ENCODE assay signal across 1 cellular context in the genomic region with DNA sequence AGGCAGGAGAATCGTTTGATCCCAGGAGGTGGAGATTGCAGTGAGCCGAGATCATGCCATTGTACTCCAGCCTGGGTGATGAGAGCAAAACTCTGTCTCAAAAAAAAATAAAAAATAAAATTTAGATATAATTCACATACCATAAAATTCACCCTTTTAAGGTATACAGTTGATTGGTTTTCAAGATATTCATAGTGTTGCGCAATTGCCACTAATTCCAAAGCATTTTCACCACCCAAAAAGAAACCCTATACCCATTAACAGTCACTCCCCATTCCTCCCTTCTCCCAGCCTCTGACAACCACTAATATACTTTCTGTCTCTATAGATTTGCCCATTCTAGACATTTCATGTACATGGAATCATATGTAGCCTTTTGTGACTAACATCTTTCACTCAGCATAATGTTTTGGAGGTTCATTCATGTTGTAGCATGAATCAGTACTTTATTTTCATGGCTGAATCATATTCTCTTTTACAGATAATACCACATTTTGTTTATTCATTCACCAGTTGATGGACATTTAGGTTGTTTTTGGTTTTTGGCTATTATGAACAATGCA.
TF ChIP-seq lines count a peak whose summit lies in the region.

No MANE protein-coding gene starts in this region.

TF ChIP-seq in A549, 52 proteins besides CTCF, POLR2A, EP300 and RAD21:
- TF ChIP-seq MAZ (IDR thresholded peaks at IDR 0.05; ENCODE audit: borderline replicate concordance, low read depth, low read length) (no peak), CEBPB (IDR thresholded peaks at IDR 0.05) (peak; percentile 88 to 91)
